Comparison of ENCODE assay signal across 1 cellular context in the genomic region with DNA sequence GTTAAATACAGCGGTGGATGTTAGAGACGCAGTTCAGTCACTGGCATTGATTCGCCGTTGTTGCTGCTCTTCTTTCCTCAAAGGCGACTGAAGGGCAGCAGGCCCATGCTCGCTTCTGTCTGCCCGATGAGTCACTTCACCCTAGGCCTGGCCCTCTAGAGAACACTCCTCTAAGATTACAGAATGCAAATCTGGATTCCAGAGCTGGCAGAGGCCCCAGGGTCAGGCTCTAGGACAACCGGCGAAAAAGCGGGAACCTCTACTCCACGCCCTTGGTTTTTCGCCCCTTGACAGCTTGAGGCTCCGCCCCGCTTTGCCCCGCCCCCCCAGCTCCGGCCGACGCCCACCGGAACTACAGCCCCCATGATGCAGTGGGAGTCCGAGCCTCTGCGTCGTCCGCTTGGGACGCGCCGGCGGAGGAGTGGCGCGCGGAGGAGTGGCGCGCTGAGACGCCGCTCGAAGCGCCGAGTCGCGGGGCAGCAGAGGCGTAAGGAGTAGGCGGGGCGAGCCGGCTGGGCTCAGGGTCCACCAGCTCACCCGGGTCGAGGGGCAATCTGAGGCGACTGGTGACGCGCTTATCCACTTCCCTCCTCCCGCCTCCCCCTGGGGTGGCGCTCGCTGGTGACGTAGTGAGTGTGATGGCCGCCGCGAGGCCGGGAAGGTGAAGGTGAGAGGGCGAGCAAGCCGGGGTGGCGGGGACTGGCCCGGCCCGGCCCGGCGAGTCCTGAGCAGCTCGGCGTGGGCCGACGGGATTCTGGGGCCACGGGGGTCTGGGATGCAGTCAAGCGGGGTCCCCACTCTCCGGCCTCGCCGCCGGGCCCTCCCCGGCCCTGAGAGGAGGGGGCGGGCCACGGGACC.
TF ChIP-seq lines count a peak whose summit lies in the region.

A gene (plus strand): TSS at position 627 of the 858 bp plus-strand sequence. CDS start 8,725 bp downstream, outside the sequence.

TF ChIP-seq in SK-N-SH, 30 proteins besides CTCF, POLR2A, EP300 and RAD21 (continued from another document):
- TF ChIP-seq, protein P1, sequence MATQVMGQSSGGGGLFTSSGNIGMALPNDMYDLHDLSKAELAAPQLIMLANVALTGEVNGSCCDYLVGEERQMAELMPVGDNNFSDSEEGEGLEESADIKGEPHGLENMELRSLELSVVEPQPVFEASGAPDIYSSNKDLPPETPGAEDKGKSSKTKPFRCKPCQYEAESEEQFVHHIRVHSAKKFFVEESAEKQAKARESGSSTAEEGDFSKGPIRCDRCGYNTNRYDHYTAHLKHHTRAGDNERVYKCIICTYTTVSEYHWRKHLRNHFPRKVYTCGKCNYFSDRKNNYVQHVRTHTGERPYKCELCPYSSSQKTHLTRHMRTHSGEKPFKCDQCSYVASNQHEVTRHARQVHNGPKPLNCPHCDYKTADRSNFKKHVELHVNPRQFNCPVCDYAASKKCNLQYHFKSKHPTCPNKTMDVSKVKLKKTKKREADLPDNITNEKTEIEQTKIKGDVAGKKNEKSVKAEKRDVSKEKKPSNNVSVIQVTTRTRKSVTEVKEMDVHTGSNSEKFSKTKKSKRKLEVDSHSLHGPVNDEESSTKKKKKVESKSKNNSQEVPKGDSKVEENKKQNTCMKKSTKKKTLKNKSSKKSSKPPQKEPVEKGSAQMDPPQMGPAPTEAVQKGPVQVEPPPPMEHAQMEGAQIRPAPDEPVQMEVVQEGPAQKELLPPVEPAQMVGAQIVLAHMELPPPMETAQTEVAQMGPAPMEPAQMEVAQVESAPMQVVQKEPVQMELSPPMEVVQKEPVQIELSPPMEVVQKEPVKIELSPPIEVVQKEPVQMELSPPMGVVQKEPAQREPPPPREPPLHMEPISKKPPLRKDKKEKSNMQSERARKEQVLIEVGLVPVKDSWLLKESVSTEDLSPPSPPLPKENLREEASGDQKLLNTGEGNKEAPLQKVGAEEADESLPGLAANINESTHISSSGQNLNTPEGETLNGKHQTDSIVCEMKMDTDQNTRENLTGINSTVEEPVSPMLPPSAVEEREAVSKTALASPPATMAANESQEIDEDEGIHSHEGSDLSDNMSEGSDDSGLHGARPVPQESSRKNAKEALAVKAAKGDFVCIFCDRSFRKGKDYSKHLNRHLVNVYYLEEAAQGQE (IDR thresholded peaks at IDR 0.05; ENCODE audit: low read depth, low read length), result peak; percentile 40; the same call in 1 of the 2 replicates
- TF ChIP-seq RXRA (IDR thresholded peaks at IDR 0.05; ENCODE audit: borderline replicate concordance, low read depth), result 0 out of 2 replicates have a peak, but pooled peaks have one; percentile 17
- peak; percentile 70 for TF ChIP-seq ELF1 (IDR thresholded peaks at IDR 0.05)
- TF ChIP-seq MEF2A (IDR thresholded peaks at IDR 0.05; ENCODE audit: borderline replicate concordance, low read depth), result no peak
- peak; percentile 57; the same call in 1 of the 2 replicates for TF ChIP-seq GABPA (IDR thresholded peaks at IDR 0.05; ENCODE audit: low read depth)
